Comparison of ENCODE assay signal across 18 cellular contexts in the genomic region with DNA sequence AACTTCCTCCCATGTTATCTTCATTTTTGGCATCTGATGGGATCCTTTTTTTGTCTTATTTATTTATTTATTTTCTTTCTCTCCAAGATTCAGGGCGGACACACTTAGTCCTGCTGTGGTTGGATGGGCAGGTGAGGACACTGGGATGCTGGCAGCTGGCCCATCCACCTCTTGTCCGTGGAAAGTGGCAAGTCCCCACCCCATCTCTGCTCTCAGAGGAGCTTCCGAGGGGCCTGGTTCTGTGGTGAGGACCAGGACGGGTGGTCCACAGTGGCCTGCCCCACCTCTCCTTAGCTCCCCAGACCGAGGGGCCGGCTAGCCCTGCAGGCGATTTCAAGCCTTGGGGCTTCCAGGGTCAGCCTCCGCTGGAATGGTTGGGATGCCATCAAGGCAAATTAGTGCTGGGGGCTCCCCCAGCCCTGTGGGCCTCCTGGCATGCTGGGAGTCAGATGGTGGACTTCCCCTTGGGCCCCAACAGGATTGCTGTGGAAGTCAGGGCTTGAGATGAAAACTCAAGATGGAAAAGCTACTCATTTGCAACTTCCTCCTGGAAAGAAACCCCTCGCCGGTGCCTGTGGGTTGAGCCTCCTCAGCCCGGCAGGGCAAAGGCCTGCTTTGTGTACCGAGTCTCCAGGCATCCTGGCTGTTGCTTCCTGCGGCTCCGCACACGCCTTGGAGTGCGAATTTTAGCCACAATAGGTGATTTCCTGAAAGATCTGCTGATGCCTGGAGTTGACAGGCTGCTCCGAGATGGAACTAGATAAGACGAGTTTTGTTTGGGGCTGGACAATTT. TPM values are rescaled to one million over a fixed set of nuclear protein-coding genes. Genes with fewer than 3 reads are reported as not detected.
DNase-seq lines count a peak whose midpoint lies in the region; ATAC-seq, FAIRE-seq and TF ChIP-seq lines count a peak whose summit lies in the region.
"Had no signal": no experiment of that assay in that cellular context is flagged by ENCODE, and none has a peak within 500 bp of the region (broad histone marks: within the 10 kb centered on the region; RNA-seq: fewer than 3 reads in every experiment).

No MANE protein-coding gene starts in this region.

- no peaks in the 10 kb centered on the region for H3K9me3 ChIP-seq in left lung
- H3K9me3 ChIP-seq in skeletal muscle tissue (ENCODE audit: control insufficient read depth in 3 of 3, low read length in 3 of 3): no peaks in the 10 kb centered on the region
- H3K9me3 ChIP-seq: Caco-2, pancreas had no signal

- H3K4me1 ChIP-seq in left lung (peaks cover 11 to 34% of the 10 kb centered on the region in 2 donors), skeletal muscle tissue (ENCODE audit: control insufficient read depth in 3 of 3, insufficient read depth in 3 of 3, low read length in 3 of 3) (peaks cover 20 to 30% (median 21%) of the 10 kb centered on the region in 3 donors)
- H3K4me1 ChIP-seq: foreskin keratinocyte, pancreas had no signal

- peak overlapping the region; percentile 53 to 83 for H3K27ac ChIP-seq in left lung
- peak overlapping the region; percentile 64 for H3K27ac ChIP-seq in skeletal muscle tissue (ENCODE audit: low read depth, low read length)
- H3K27ac ChIP-seq: foreskin keratinocyte had no signal

- H3K36me3 ChIP-seq in left lung: no peaks in the 10 kb centered on the region
- no peaks in the 10 kb centered on the region for H3K36me3 ChIP-seq in skeletal muscle tissue (ENCODE audit: control insufficient read depth in 3 of 3, insufficient read depth in 3 of 3, low read length in 3 of 3)
- H3K36me3 ChIP-seq: pancreas had no signal

- peak overlapping the region in 1 of 3 donors; percentile 25 for H3K9ac ChIP-seq in skeletal muscle tissue (ENCODE audit: low read depth in 1 of 3, low read length in 3 of 3)

- intact Hi-C loops in left lung (cut with DNase I): no loop called here

- FAIRE-seq in HTR-8/SVneo (lab: Jason Lieb, UNC): peak; percentile 16
- FAIRE-seq: pancreas had no signal

- DNase-seq in HTR-8/SVneo (ENCODE audit: insufficient read length, low spot score): no peak
- DNase-seq in dermis microvascular lymphatic vessel endothelial cell (ENCODE audit: low read depth in 2 of 2): peak; percentile 72 to 82
- DNase-seq in left lung: no peak
- no peak for DNase-seq in NCI-H1930 (lab: John Stamatoyannopoulos, UW)
- DNase-seq in T-helper 2 cell: no peak
- DNase-seq: activated CD4-positive, alpha-beta T cell treated with anti-CD3 and anti-CD28 coated beads for 1 hour; activated naive CD4-positive, alpha-beta T cell treated with anti-CD3 and anti-CD28 coated beads for 36 hours; Caco-2; effector CD8-positive, alpha-beta T cell; foreskin keratinocyte; immature natural killer cell; NCI-H2029 had no signal

- H3K27me3 ChIP-seq in left lung (peaks cover 0 to 22% of the 10 kb centered on the region in 2 donors), skeletal muscle tissue (ENCODE audit: control insufficient read depth in 3 of 3, insufficient read depth in 3 of 3, low read length in 3 of 3) (peaks cover 2 to 22% (median 7%) of the 10 kb centered on the region in 3 donors)
- H3K27me3 ChIP-seq: foreskin keratinocyte, pancreas had no signal

- ATAC-seq in left lung: no peak
- ATAC-seq in HG02610 (IDR thresholded peaks at IDR 0.05; ENCODE audit: unreplicated experiment): no peak
- ATAC-seq in GM21576 (IDR thresholded peaks at IDR 0.05; ENCODE audit: unreplicated experiment): no peak
- ATAC-seq: foreskin keratinocyte had no signal

- H3K4me3 ChIP-seq in left lung: no peak overlapping the region
- no peak overlapping the region for H3K4me3 ChIP-seq in skeletal muscle tissue (ENCODE audit: low read length in 3 of 3)
- H3K4me3 ChIP-seq: pancreas had no signal

- TF ChIP-seq CTCF in left lung (IDR thresholded peaks at IDR 0.05): no peak

RNA-seq across cellular contexts. Expression of gene LINC01488, which starts 31.2 kb away (rescaled TPM):
- under 0.01 TPM in 1 of 2 replicates, not detected in the other for total RNA-seq in dermis microvascular lymphatic vessel endothelial cell
- total RNA-seq in left lung: not detected
- not detected for total RNA-seq in skeletal muscle tissue
- total RNA-seq: activated naive CD4-positive, alpha-beta T cell treated with anti-CD3 and anti-CD28 coated beads for 36 hours; Caco-2; foreskin keratinocyte; pancreas; T-helper 1 cell treated with Interleukin-12 subunit alpha and Interleukin-12 subunit beta and Interleukin-4 antibody, amounts not matched to agents 30 ng/mL and 1 ng/mL, for 36 hours; temporal lobe had no signal

Comparison
In these comparisons a context has a peak if more than half of its experiments do, and no peak if none do; other contexts are left out.
1. DNase-seq: peak in dermis microvascular lymphatic vessel endothelial cell (2 of 2); none in HTR-8/SVneo (single experiment), left lung (0 of 2), NCI-H1930 (0 of 2) and T-helper 2 cell (0 of 5).